ENCODE assay signal across 8 cellular contexts in the genomic region with DNA sequence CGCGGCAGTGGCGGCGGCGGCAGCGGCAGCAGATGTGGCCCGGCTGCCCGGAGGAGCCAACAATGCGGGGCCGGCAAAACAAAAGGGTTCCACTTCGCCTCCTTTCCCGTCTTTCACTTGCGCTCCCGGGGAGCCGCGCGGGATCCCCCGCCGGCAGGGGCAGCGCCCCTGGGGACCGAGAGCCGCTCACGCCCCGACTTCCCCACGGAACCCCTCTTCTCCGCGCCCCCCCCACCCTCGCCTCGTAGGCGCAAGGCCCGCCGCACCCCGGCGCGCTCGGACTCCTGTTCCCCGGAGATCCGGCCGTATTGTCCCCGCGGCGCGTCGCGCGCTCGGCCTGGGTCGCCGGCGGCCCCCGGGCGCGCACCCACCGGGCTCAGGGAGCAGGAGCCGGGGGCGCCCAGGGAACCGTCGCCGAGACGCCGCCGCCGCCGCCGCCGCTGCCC. TPM values are rescaled to one million over a fixed set of nuclear protein-coding genes. Genes with fewer than 3 reads are reported as not detected.
DNase-seq lines count a peak whose midpoint lies in the region; ATAC-seq and TF ChIP-seq lines count a peak whose summit lies in the region.

No MANE protein-coding gene starts in this region.

- ATAC-seq in GM19397 (IDR thresholded peaks at IDR 0.05; ENCODE audit: unreplicated experiment), result no peak

- no TSS peak for BruUV-seq in Calu3 (replicated peaks; lab: Mats Ljungman, UMichigan)

- peaks cover 42% of the 10 kb centered on the region for H3K79me2 ChIP-seq in neural cell (replicated peaks; ENCODE audit: insufficient read depth, low read length)

- H3K9me3 ChIP-seq in NT2/D1 (ENCODE audit: insufficient read depth, low read length), result no peaks in the 10 kb centered on the region
- H3K9me3 ChIP-seq in neural cell (ENCODE audit: low read length), result no peaks in the 10 kb centered on the region

- H3K4me1 Mint-ChIP-seq in Calu3 (ENCODE audit: low read depth, unreplicated experiment), result peaks cover 12% of the 10 kb centered on the region

- H4K20me1 ChIP-seq in neural cell (ENCODE audit: insufficient read depth), result no peaks in the 10 kb centered on the region

- H3K9ac ChIP-seq in NT2/D1 (ENCODE audit: insufficient read length, low read depth) (peak overlapping the region; percentile 67), neural cell (ENCODE audit: low read length) (peak overlapping the region; percentile 73)

- H3K27me3 Mint-ChIP-seq in Calu3 (ENCODE audit: unreplicated experiment), result no peaks in the 10 kb centered on the region

- TF ChIP-seq CTCF in Calu3 (IDR thresholded peaks at IDR 0.05; ENCODE audit: unreplicated experiment), result no peak
- TF ChIP-seq CTCF in epithelial cell of proximal tubule (conservative IDR thresholded peaks at IDR 0.05; ENCODE audit: low read depth, low read length), result no peak
- TF ChIP-seq CTCF in neural cell (IDR thresholded peaks at IDR 0.05; ENCODE audit: poor library complexity, severe bottlenecking), result no peak

- peaks cover 3% of the 10 kb centered on the region for H3K4me1 ChIP-seq in NT2/D1 (ENCODE audit: insufficient read depth, insufficient read length)

- H3K4me3 Mint-ChIP-seq in Calu3 (ENCODE audit: low read depth, unreplicated experiment), result peak overlapping the region; percentile 75

- TF ChIP-seq EP300 in neural cell (conservative IDR thresholded peaks at IDR 0.05; ENCODE audit: poor library complexity, severe bottlenecking), result no peak

- no peak overlapping the region for H2AFZ ChIP-seq in neural cell (ENCODE audit: low read depth, low read length)

- intact Hi-C loops in Calu3 (cut with micrococcal nuclease; ENCODE audit: unreplicated experiment), result loop anchor here (5.0 to 10.0 kb wide), 3 partner anchors 37 to 97 kb away; no protein-coding TSS in a partner anchor

- no peak for TF ChIP-seq RAD21 in neural cell (conservative IDR thresholded peaks at IDR 0.05)

- H3K27me3 ChIP-seq in NT2/D1 (ENCODE audit: insufficient read depth, insufficient read length), result no peaks in the 10 kb centered on the region
- peaks cover 19% of the 10 kb centered on the region for H3K27me3 ChIP-seq in neural cell (ENCODE audit: insufficient read depth, low read depth, low read length)

- no peaks in the 10 kb centered on the region for H3F3A ChIP-seq in neural cell (ENCODE audit: insufficient read depth, low read length, poor library complexity, severe bottlenecking)

- H3K4me2 ChIP-seq in neural cell (ENCODE audit: low read length), result no peak overlapping the region

- H3K36me3 ChIP-seq in NT2/D1 (ENCODE audit: insufficient read depth, insufficient read length, low read length) (no peaks in the 10 kb centered on the region), neural cell (ENCODE audit: insufficient read depth, low read length) (no peaks in the 10 kb centered on the region)

- no peaks in the 10 kb centered on the region for H3K9me2 ChIP-seq in neural cell (ENCODE audit: insufficient read depth, low read length)

- CTCF ChIA-PET in Calu3 (lab: Charles Lee), result no interaction called here

- no peaks in the 10 kb centered on the region for H3K9me3 Mint-ChIP-seq in Calu3 (ENCODE audit: low read depth, unreplicated experiment)

- H3K27ac ChIP-seq in neural cell (ENCODE audit: low read length), result no peak overlapping the region

- peaks cover 71% of the 10 kb centered on the region for H3K36me3 Mint-ChIP-seq in Calu3 (ENCODE audit: insufficient read depth, unreplicated experiment)

- no peak overlapping the region for H3K27ac Mint-ChIP-seq in Calu3 (ENCODE audit: unreplicated experiment)

- H3K4me3 ChIP-seq in NT2/D1 (ENCODE audit: insufficient read length, low read depth) (peak overlapping the region; percentile 55), epithelial cell of proximal tubule (ENCODE audit: low read depth, low read length) (peak overlapping the region; percentile 81), neural cell (ENCODE audit: low read length) (peak overlapping the region; percentile 76)

- no peak for DNase-seq in Calu3
- DNase-seq in NT2/D1 (ENCODE audit: low read depth, low spot score), result no peak
- no peak for DNase-seq in epithelial cell of proximal tubule (ENCODE audit: low read depth)
- DNase-seq in NCI-H1105 treated with DMSO at 0.1 percent for 48 hours (lab: John Stamatoyannopoulos, UW), result no peak
- DNase-seq in EL, result no peak
- no peak for DNase-seq in NCI-H2029 (lab: John Stamatoyannopoulos, UW)

TF ChIP-seq in neural cell, 6 proteins besides CTCF, POLR2A, EP300 and RAD21:
- TF ChIP-seq TAF1 (IDR thresholded peaks at IDR 0.05; ENCODE audit: low read depth) (no peak), EZH2 (IDR thresholded peaks at IDR 0.05; ENCODE audit: borderline replicate concordance, insufficient read depth, low read length, poor library complexity, severe bottlenecking) (no peak), MXI1 (conservative IDR thresholded peaks at IDR 0.05; ENCODE audit: poor library complexity, severe bottlenecking) (no peak), REST (IDR thresholded peaks at IDR 0.05; ENCODE audit: borderline replicate concordance) (no peak), POLR2AphosphoS5 (IDR thresholded peaks at IDR 0.05) (no peak), SMC3 (conservative IDR thresholded peaks at IDR 0.05; ENCODE audit: poor library complexity) (no peak)

RNA-seq across cellular contexts. Expression of gene CTBP2, which starts 0.9 kb away (rescaled TPM):
- 71.9 and 78.7 TPM in 2 replicates for total RNA-seq in Calu3 (2022)
- total RNA-seq in epithelial cell of proximal tubule, result 57.3 and 106 TPM in 2 replicates
- 59.5 and 67.6 TPM in 2 replicates for polyA plus RNA-seq in neural cell
- polyA minus RNA-seq in neural cell, result 48.2 and 59.2 TPM in 2 replicates
